1 cellular context compared by ENCODE assay signal in genomic region chr2:101720732-101721131, GRCh38.
TF ChIP-seq lines count a peak whose summit lies in the region.

No MANE protein-coding gene starts in this region.

TF ChIP-seq in WTC11, 78 proteins besides CTCF, POLR2A, EP300 and RAD21 (continued from another document):
- no peak for TF ChIP-seq AFF4 (CRISPR knock-in tag; IDR thresholded peaks at IDR 0.05; ENCODE audit: borderline replicate concordance)
- TF ChIP-seq HMGXB4 (CRISPR knock-in tag; IDR thresholded peaks at IDR 0.05): no peak
- TF ChIP-seq ZNF423 (CRISPR knock-in tag; IDR thresholded peaks at IDR 0.05): no peak
- TF ChIP-seq NR3C1 (CRISPR knock-in tag; conservative IDR thresholded peaks at IDR 0.05; ENCODE audit: low read depth): no peak
- TF ChIP-seq AR (CRISPR knock-in tag; IDR thresholded peaks at IDR 0.05): no peak
- no peak for TF ChIP-seq ZNF396 (CRISPR knock-in tag; IDR thresholded peaks at IDR 0.05; ENCODE audit: borderline replicate concordance)
- no peak for TF ChIP-seq E2F4 (CRISPR knock-in tag; IDR thresholded peaks at IDR 0.05; ENCODE audit: borderline replicate concordance, low read depth)
- TF ChIP-seq FOXP4 (CRISPR knock-in tag; IDR thresholded peaks at IDR 0.05): no peak
